Comparison of ENCODE assay signal across 8 cellular contexts in genomic region chr11:65041206-65042035, GRCh38. TPM values are rescaled to one million over a fixed set of nuclear protein-coding genes. Genes with fewer than 3 reads are reported as not detected.
DNase-seq lines count a peak whose midpoint lies in the region; ATAC-seq, FAIRE-seq and TF ChIP-seq lines count a peak whose summit lies in the region.

TSS of gene SAC3D1 (plus strand) at chr11:65041210. CDS start at chr11:65041293, 83 bp downstream.

- TF ChIP-seq CTCF in brain microvascular endothelial cell (IDR thresholded peaks at IDR 0.05; ENCODE audit: low read depth, low read length, missing control alignments) (no peak), keratinocyte (optimal IDR thresholded peaks at IDR 0.05 in 1 of 3, IDR thresholded peaks at IDR 0.05 in 1 of 3, conservative IDR thresholded peaks at IDR 0.05 in 1 of 3; ENCODE audit: extremely low read depth in 1 of 3, insufficient read depth in 2 of 3, low read length in 3 of 3) (no peak)

- DNase-seq in DMS53 (lab: John Stamatoyannopoulos, UW) (peak; percentile 89), RKO (ENCODE audit: low spot score) (peak; percentile 26), brain microvascular endothelial cell (peak; percentile 14), keratinocyte (ENCODE audit: low read depth, low spot score) (peak; percentile 9), DMS153 (lab: John Stamatoyannopoulos, UW) (no peak)
- peak; percentile 30 for DNase-seq in stimulated activated CD8-positive, alpha-beta memory T cell treated with anti-CD3 and anti-CD28 coated beads, Interleukin-12 subunit alpha, Interleukin-12 subunit beta, amount 100 ng/mL, for 1 hour (ENCODE audit: low read depth)

- H3K4me1 ChIP-seq in keratinocyte (ENCODE audit: control insufficient read depth, extremely low read depth, insufficient read depth, low read length), result peaks cover 18% of the 10 kb centered on the region

- peaks cover 5% of the 10 kb centered on the region for H3K79me2 ChIP-seq in keratinocyte (ENCODE audit: control insufficient read depth, insufficient read depth, low read length)

- dilution Hi-C loops in keratinocyte (cut with MboI; ENCODE audit: extremely low pct_ligation_motif_present, low sequenced_read_pairs), result no loop called here

- H3K9me3 ChIP-seq in keratinocyte (ENCODE audit: control insufficient read depth, low read depth, low read length), result no peaks in the 10 kb centered on the region

- peak within 1 kb of the TSS; percentile 66 for H3K27ac ChIP-seq in brain microvascular endothelial cell
- peak within 1 kb of the TSS; percentile 79 for H3K27ac ChIP-seq in keratinocyte (ENCODE audit: control insufficient read depth, insufficient read depth, low read length)

- in situ Hi-C loops in brain microvascular endothelial cell (cut with HindIII; ENCODE audit: low pct_ligation_motif_present, low sequenced_read_pairs), result no loop called here

- peaks cover 6% of the 10 kb centered on the region for H3K36me3 ChIP-seq in brain microvascular endothelial cell (replicated peaks)
- H3K36me3 ChIP-seq in keratinocyte (ENCODE audit: control insufficient read depth in 2 of 2, extremely low read depth in 1 of 2, insufficient read depth in 2 of 2, low read length in 2 of 2), result peaks cover 3 to 8% of the 10 kb centered on the region in 2 experiments

- H3K9me1 ChIP-seq in keratinocyte (ENCODE audit: control insufficient read depth, extremely low read depth, insufficient read depth, low read length), result no peaks in the 10 kb centered on the region

- FAIRE-seq in keratinocyte (lab: Jason Lieb, UNC), result no peak

- no peaks in the 10 kb centered on the region for H3K27me3 ChIP-seq in brain microvascular endothelial cell (replicated peaks)
- H3K27me3 ChIP-seq in keratinocyte (ENCODE audit: control insufficient read depth, extremely low read depth, insufficient read depth, low read length), result no peaks in the 10 kb centered on the region

- H3K9ac ChIP-seq in keratinocyte (ENCODE audit: control insufficient read depth, extremely low read depth, insufficient read depth, low read length), result peak within 1 kb of the TSS; percentile 81

- peak within 1 kb of the TSS; percentile 89 for H2AFZ ChIP-seq in keratinocyte (ENCODE audit: control insufficient read depth, low read length)

- H3K4me2 ChIP-seq in keratinocyte (ENCODE audit: control insufficient read depth, extremely low read depth, insufficient read depth, low read depth, low read length), result peak within 1 kb of the TSS; percentile 89

- H3K4me3 ChIP-seq in brain microvascular endothelial cell (ENCODE audit: low read depth, low read length) (peak within 1 kb of the TSS; percentile 67), keratinocyte (ENCODE audit: control insufficient read depth in 2 of 3, extremely low read depth in 1 of 3, insufficient read depth in 2 of 3, low read depth in 1 of 3, low read length in 3 of 3) (peak within 1 kb of the TSS; percentile 60 to 76 (median 70))

- H4K20me1 ChIP-seq in keratinocyte (ENCODE audit: control insufficient read depth, extremely low read depth, insufficient read depth, low read length), result no peaks in the 10 kb centered on the region

- peak; percentile 39 for ATAC-seq in GM19372 (IDR thresholded peaks at IDR 0.05; ENCODE audit: low read depth, unreplicated experiment)
- ATAC-seq in HG03432 (IDR thresholded peaks at IDR 0.05; ENCODE audit: unreplicated experiment), result peak; percentile 53

RNA-seq across cellular contexts. Expression of gene SAC3D1, which starts in this region (rescaled TPM):
- 4.9 to 7.3 TPM (median 5.8 TPM) in 3 replicates for polyA plus RNA-seq in keratinocyte
- polyA plus RNA-seq in keratinocyte (2011; ENCODE audit: low read depth), result 4.0 TPM
- polyA plus RNA-seq in keratinocyte (2011; cell fraction: cytosol; rRNA removed), result 4.0 and 12.4 TPM in 2 replicates
- polyA plus RNA-seq in keratinocyte (2011; cell fraction: nucleus; rRNA removed), result 4.5 and 7.8 TPM in 2 replicates
- 6.7 and 11.1 TPM in 2 replicates for polyA plus RNA-seq in keratinocyte (2012; ENCODE audit: low replicate concordance)
- polyA minus RNA-seq in keratinocyte, result 3.7 to 7.2 TPM (median 3.9 TPM) in 3 replicates
- 15.7 TPM for polyA minus RNA-seq in keratinocyte (2011; cell fraction: cytosol; rRNA and poly(A)+ RNA removed)
- 1.7 and 3.0 TPM in 2 replicates for polyA minus RNA-seq in keratinocyte (2011; cell fraction: nucleus; rRNA and poly(A)+ RNA removed)
